7 cellular contexts compared by ENCODE assay signal in genomic region chr4:77473509-77473908, GRCh38.
A peak's percentile ranks its signal among the peaks of the same experiment; 100 is the strongest.
DNase-seq lines count a peak whose midpoint lies in the region; ATAC-seq and TF ChIP-seq lines count a peak whose summit lies in the region.

No MANE protein-coding gene starts in this region.

- H3K27ac Mint-ChIP-seq in neural crest cell (ENCODE audit: unreplicated experiment): no peak overlapping the region

- no peak overlapping the region for H3K4me3 ChIP-seq in GM12875 (ENCODE audit: low read depth, low read length)
- H3K4me3 ChIP-seq in brain microvascular endothelial cell (ENCODE audit: low read depth, low read length): no peak overlapping the region

- TF ChIP-seq CTCF in GM12875 (IDR thresholded peaks at IDR 0.05; ENCODE audit: borderline replicate concordance, insufficient read depth, low read depth, low read length) (peak; percentile 48; the same call in 1 of the 2 replicates), brain microvascular endothelial cell (IDR thresholded peaks at IDR 0.05; ENCODE audit: low read depth, low read length, missing control alignments) (peak; percentile 52), neural crest cell (conservative IDR thresholded peaks at IDR 0.05) (peak; percentile 51)

- H3K27ac ChIP-seq in brain microvascular endothelial cell: no peak overlapping the region

- no peak for ATAC-seq in HG03039 (IDR thresholded peaks at IDR 0.05; ENCODE audit: unreplicated experiment)
- ATAC-seq in GM21423 (IDR thresholded peaks at IDR 0.05; ENCODE audit: unreplicated experiment): no peak

- peak; percentile 31 for DNase-seq in HuH-7.5 (ENCODE audit: low spot score)
- no peak for DNase-seq in brain microvascular endothelial cell
- no peak for DNase-seq in neural crest cell (ENCODE audit: low read depth, low spot score)
- DNase-seq in KG1 (lab: John Stamatoyannopoulos, UW): no peak

- H3K4me3 Mint-ChIP-seq in neural crest cell: no peak overlapping the region

- no peaks in the 10 kb centered on the region for H3K36me3 ChIP-seq in brain microvascular endothelial cell (replicated peaks)

- no peaks in the 10 kb centered on the region for H3K4me1 Mint-ChIP-seq in neural crest cell

- no peaks in the 10 kb centered on the region for H3K36me3 Mint-ChIP-seq in neural crest cell (ENCODE audit: low read depth)

- no peaks in the 10 kb centered on the region for H3K27me3 ChIP-seq in brain microvascular endothelial cell (replicated peaks)

- in situ Hi-C loops in brain microvascular endothelial cell (cut with HindIII; ENCODE audit: low pct_ligation_motif_present, low sequenced_read_pairs): no loop called here

- H3K27me3 Mint-ChIP-seq in neural crest cell (ENCODE audit: low read depth): peaks cover 52% of the 10 kb centered on the region

- H3K9me3 Mint-ChIP-seq in neural crest cell: peaks cover 10% of the 10 kb centered on the region
